Comparison of ENCODE assay signal across 8 cellular contexts in genomic region chr2:173355132-173355865, GRCh38. TPM values are rescaled to one million over a fixed set of nuclear protein-coding genes. Genes with fewer than 3 reads are reported as not detected.
DNase-seq lines count a peak whose midpoint lies in the region; ATAC-seq, FAIRE-seq and TF ChIP-seq lines count a peak whose summit lies in the region.

No MANE protein-coding gene starts in this region.

- H3K36me3 ChIP-seq in DOHH2 (ENCODE audit: control insufficient read depth, low read length) (peaks cover 54% of the 10 kb centered on the region), iPS-20b (ENCODE audit: insufficient read depth, low read depth, low read length) (peaks cover 20% of the 10 kb centered on the region)

- peaks cover 81% of the 10 kb centered on the region for H3K79me2 ChIP-seq in DOHH2 (ENCODE audit: control insufficient read depth, low read length)

- peak; percentile 30 for ATAC-seq in GM21367 (IDR thresholded peaks at IDR 0.05; ENCODE audit: unreplicated experiment)

- peaks cover 18% of the 10 kb centered on the region for H4K20me1 ChIP-seq in DOHH2 (ENCODE audit: control insufficient read depth, insufficient read depth, low read depth, low read length)

- H3K4me3 ChIP-seq in DOHH2 (ENCODE audit: low read length) = peak overlapping the region; percentile 93
- H3K4me3 ChIP-seq in iPS-20b (ENCODE audit: low read length) = peak overlapping the region; percentile 77

- peak; percentile 80 for DNase-seq in HT-29 (ENCODE audit: low spot score)
- peak; percentile 55 for DNase-seq in RCC 7860 (ENCODE audit: low spot score)
- peak; percentile 73 for DNase-seq in astrocyte of the hippocampus (ENCODE audit: low read depth, low spot score)
- DNase-seq in stimulated activated CD4-positive, alpha-beta T cell treated with anti-CD3 and anti-CD28 coated beads, Interleukin-12 subunit alpha, Interleukin-12 subunit beta, amount 100 ng/mL, for 4 hours = peak; percentile 18
- no peak for DNase-seq in activated gamma-delta T cell (lab: John Stamatoyannopoulos, UW)

- peak overlapping the region; percentile 98 for H3K9ac ChIP-seq in iPS-20b (ENCODE audit: low read depth, low read length)

- no peak for FAIRE-seq in RCC 7860 (lab: Jason Lieb, UNC)

- no peaks in the 10 kb centered on the region for H3K9me2 ChIP-seq in DOHH2 (replicated peaks; ENCODE audit: control insufficient read depth, low read length)

- H3K4me1 ChIP-seq in DOHH2 (ENCODE audit: control insufficient read depth, low read length) = peaks cover 79% of the 10 kb centered on the region
- H3K4me1 ChIP-seq in iPS-20b (ENCODE audit: insufficient read depth, low read length) = peaks cover 25% of the 10 kb centered on the region; the same call in 1 of the 2 replicates

- TF ChIP-seq CTCF in DOHH2 (IDR thresholded peaks at IDR 0.05; ENCODE audit: low read depth, low read length, poor library complexity, severe bottlenecking) = no peak

- H3K27ac ChIP-seq in DOHH2 (ENCODE audit: low read depth, low read length) (peak overlapping the region; percentile 93), iPS-20b (ENCODE audit: low read length) (peak overlapping the region; percentile 93)

- peaks cover 26% of the 10 kb centered on the region for H3F3A ChIP-seq in DOHH2 (ENCODE audit: control insufficient read depth, insufficient read depth)

- H3K9me3 ChIP-seq in DOHH2 (ENCODE audit: control insufficient read depth, insufficient read depth, low read length) = no peaks in the 10 kb centered on the region
- H3K9me3 ChIP-seq in iPS-20b (ENCODE audit: insufficient read depth, low read depth, low read length) = peaks cover 3% of the 10 kb centered on the region; the same call in 1 of the 2 replicates

- H3K4me2 ChIP-seq in DOHH2 (ENCODE audit: low read length) = peak overlapping the region; percentile 86

- no peaks in the 10 kb centered on the region for H3K27me3 ChIP-seq in DOHH2 (ENCODE audit: control insufficient read depth, low read length)
- H3K27me3 ChIP-seq in iPS-20b (ENCODE audit: insufficient read depth, low read length) = no peaks in the 10 kb centered on the region

RNA-seq across cellular contexts. Expression of gene CDCA7, which starts 0.6 kb away (rescaled TPM):
- 48.2 and 55.4 TPM in 2 replicates for total RNA-seq in HT-29 (2014; rRNA removed; shearing (Covaris generic))
